In genomic region chr6:84645563-84646266, GRCh38 we compare ENCODE assay signal across 15 cellular contexts.
A peak's percentile ranks its signal among the peaks of the same experiment; 100 is the strongest.
DNase-seq lines count a peak whose midpoint lies in the region; ATAC-seq and TF ChIP-seq lines count a peak whose summit lies in the region.
"Had no signal": no experiment of that assay in that cellular context is flagged by ENCODE, and none has a peak within 500 bp of the region (broad histone marks: within the 10 kb centered on the region; RNA-seq: fewer than 3 reads in every experiment).

No MANE protein-coding gene starts in this region.

- no peak for TF ChIP-seq CTCF in RWPE1 (conservative IDR thresholded peaks at IDR 0.05; ENCODE audit: low read depth)

- H3K27ac ChIP-seq in RWPE1, result no peak overlapping the region
- H3K27ac ChIP-seq in epithelial cell of prostate, result peak overlapping the region; percentile 42
- H3K27ac ChIP-seq: C4-2B, prostate gland had no signal

- CTCF ChIA-PET in RWPE1 (lab: Yijun Ruan, JAX), result no interaction called here

- H3K4me3 ChIP-seq in skeletal muscle cell (ENCODE audit: low read depth, low read length), result no peak overlapping the region
- H3K4me3 ChIP-seq: prostate gland had no signal

- peak; percentile 49 for DNase-seq in GM04503 (ENCODE audit: low read depth)
- peak; percentile 38 for DNase-seq in RWPE1 (ENCODE audit: low spot score)
- peak; percentile 16 for DNase-seq in epithelial cell of prostate (ENCODE audit: low read depth, low spot score)
- peak; percentile 47 for DNase-seq in skeletal muscle cell (ENCODE audit: low read depth)
- DNase-seq in activated CD8-positive, alpha-beta memory T cell treated with anti-CD3 and anti-CD28 coated beads for 24 hours, result no peak
- no peak for DNase-seq in NCI-H146 treated with DMSO at 0.1 percent for 48 hours (lab: John Stamatoyannopoulos, UW; ENCODE audit: unreplicated experiment)
- DNase-seq: activated CD4-positive, alpha-beta T cell treated with anti-CD3 and anti-CD28 coated beads, Interleukin-2, amount 50 U/mL, for 48 hours; anterior cingulate cortex; effector CD4-positive, alpha-beta T cell; left cardiac atrium; Right ventricle myocardium superior had no signal

- POLR2A ChIA-PET in RWPE1 (lab: Yijun Ruan, JAX; ENCODE audit: low non-redundant PET), result no interaction called here

- ATAC-seq in GM19324 (IDR thresholded peaks at IDR 0.05; ENCODE audit: low FRiP score, unreplicated experiment) (no peak), esophagus mucosa (no peak)

Comparison
In these comparisons a context has a peak if more than half of its experiments do, and no peak if none do; other contexts are left out.
1. DNase-seq: peak in GM04503 (single experiment), RWPE1 (single experiment), epithelial cell of prostate (single experiment) and skeletal muscle cell (single experiment); none in activated CD8-positive, alpha-beta memory T cell treated with anti-CD3 and anti-CD28 coated beads for 24 hours (single experiment) and NCI-H146 treated with DMSO at 0.1 percent for 48 hours (single experiment).